2 cellular contexts compared by ENCODE assay signal in the genomic region with DNA sequence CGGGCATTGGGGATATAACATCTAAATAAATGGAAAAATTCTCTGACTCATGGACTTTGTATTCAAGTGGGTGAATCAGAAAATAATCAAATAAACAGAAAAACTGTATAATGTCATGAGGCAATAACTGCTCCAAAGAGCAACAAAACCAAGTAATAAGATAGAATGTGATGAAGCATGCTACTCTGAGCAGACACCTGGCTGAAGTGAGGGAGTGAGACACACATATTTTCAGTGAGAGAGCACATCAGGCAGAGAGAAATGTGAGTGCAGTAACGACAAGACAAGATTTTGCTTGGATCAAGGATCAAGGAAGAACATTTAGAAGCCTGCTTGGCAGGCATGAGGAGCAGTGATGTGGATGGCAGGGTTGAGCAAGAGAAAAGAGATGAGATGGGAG.
TF ChIP-seq lines count a peak whose summit lies in the region.

No MANE protein-coding gene starts in this region.

TF ChIP-seq in GM23338, 12 proteins besides CTCF, POLR2A, EP300 and RAD21 (continued from another document and continues in another):
- TF ChIP-seq, protein P1, sequence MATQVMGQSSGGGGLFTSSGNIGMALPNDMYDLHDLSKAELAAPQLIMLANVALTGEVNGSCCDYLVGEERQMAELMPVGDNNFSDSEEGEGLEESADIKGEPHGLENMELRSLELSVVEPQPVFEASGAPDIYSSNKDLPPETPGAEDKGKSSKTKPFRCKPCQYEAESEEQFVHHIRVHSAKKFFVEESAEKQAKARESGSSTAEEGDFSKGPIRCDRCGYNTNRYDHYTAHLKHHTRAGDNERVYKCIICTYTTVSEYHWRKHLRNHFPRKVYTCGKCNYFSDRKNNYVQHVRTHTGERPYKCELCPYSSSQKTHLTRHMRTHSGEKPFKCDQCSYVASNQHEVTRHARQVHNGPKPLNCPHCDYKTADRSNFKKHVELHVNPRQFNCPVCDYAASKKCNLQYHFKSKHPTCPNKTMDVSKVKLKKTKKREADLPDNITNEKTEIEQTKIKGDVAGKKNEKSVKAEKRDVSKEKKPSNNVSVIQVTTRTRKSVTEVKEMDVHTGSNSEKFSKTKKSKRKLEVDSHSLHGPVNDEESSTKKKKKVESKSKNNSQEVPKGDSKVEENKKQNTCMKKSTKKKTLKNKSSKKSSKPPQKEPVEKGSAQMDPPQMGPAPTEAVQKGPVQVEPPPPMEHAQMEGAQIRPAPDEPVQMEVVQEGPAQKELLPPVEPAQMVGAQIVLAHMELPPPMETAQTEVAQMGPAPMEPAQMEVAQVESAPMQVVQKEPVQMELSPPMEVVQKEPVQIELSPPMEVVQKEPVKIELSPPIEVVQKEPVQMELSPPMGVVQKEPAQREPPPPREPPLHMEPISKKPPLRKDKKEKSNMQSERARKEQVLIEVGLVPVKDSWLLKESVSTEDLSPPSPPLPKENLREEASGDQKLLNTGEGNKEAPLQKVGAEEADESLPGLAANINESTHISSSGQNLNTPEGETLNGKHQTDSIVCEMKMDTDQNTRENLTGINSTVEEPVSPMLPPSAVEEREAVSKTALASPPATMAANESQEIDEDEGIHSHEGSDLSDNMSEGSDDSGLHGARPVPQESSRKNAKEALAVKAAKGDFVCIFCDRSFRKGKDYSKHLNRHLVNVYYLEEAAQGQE (IDR thresholded peaks at IDR 0.05; ENCODE audit: unreplicated experiment) = no peak
- no peak for TF ChIP-seq JUNB (IDR thresholded peaks at IDR 0.05; ENCODE audit: unreplicated experiment)
- TF ChIP-seq, protein P2, sequence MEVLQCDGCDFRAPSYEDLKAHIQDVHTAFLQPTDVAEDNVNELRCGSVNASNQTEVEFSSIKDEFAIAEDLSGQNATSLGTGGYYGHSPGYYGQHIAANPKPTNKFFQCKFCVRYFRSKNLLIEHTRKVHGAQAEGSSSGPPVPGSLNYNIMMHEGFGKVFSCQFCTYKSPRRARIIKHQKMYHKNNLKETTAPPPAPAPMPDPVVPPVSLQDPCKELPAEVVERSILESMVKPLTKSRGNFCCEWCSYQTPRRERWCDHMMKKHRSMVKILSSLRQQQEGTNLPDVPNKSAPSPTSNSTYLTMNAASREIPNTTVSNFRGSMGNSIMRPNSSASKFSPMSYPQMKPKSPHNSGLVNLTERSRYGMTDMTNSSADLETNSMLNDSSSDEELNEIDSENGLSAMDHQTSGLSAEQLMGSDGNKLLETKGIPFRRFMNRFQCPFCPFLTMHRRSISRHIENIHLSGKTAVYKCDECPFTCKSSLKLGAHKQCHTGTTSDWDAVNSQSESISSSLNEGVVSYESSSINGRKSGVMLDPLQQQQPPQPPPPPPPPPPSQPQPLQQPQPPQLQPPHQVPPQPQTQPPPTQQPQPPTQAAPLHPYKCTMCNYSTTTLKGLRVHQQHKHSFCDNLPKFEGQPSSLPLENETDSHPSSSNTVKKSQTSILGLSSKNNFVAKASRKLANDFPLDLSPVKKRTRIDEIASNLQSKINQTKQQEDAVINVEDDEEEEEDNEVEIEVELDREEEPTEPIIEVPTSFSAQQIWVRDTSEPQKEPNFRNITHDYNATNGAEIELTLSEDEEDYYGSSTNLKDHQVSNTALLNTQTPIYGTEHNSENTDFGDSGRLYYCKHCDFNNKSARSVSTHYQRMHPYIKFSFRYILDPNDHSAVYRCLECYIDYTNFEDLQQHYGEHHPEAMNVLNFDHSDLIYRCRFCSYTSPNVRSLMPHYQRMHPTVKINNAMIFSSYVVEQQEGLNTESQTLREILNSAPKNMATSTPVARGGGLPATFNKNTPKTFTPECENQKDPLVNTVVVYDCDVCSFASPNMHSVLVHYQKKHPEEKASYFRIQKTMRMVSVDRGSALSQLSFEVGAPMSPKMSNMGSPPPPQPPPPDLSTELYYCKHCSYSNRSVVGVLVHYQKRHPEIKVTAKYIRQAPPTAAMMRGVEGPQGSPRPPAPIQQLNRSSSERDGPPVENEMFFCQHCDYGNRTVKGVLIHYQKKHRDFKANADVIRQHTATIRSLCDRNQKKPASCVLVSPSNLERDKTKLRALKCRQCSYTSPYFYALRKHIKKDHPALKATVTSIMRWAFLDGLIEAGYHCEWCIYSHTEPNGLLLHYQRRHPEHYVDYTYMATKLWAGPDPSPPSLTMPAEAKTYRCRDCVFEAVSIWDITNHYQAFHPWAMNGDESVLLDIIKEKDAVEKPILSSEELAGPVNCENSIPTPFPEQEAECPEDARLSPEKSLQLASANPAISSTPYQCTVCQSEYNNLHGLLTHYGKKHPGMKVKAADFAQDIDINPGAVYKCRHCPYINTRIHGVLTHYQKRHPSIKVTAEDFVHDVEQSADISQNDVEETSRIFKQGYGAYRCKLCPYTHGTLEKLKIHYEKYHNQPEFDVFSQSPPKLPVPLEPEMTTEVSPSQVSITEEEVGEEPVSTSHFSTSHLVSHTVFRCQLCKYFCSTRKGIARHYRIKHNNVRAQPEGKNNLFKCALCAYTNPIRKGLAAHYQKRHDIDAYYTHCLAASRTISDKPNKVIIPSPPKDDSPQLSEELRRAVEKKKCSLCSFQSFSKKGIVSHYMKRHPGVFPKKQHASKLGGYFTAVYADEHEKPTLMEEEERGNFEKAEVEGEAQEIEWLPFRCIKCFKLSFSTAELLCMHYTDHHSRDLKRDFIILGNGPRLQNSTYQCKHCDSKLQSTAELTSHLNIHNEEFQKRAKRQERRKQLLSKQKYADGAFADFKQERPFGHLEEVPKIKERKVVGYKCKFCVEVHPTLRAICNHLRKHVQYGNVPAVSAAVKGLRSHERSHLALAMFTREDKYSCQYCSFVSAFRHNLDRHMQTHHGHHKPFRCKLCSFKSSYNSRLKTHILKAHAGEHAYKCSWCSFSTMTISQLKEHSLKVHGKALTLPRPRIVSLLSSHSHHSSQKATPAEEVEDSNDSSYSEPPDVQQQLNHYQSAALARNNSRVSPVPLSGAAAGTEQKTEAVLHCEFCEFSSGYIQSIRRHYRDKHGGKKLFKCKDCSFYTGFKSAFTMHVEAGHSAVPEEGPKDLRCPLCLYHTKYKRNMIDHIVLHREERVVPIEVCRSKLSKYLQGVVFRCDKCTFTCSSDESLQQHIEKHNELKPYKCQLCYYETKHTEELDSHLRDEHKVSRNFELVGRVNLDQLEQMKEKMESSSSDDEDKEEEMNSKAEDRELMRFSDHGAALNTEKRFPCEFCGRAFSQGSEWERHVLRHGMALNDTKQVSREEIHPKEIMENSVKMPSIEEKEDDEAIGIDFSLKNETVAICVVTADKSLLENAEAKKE (CRISPR knock-in tag; IDR thresholded peaks at IDR 0.05) = no peak
- TF ChIP-seq CREB1 (CRISPR knock-in tag; IDR thresholded peaks at IDR 0.05; ENCODE audit: low read depth) = no peak
- no peak for TF ChIP-seq EZH2 (IDR thresholded peaks at IDR 0.05; ENCODE audit: low read depth, unreplicated experiment)
- TF ChIP-seq NANOG (IDR thresholded peaks at IDR 0.05; ENCODE audit: borderline replicate concordance) = no peak
- no peak for TF ChIP-seq EZH2phosphoT487 (IDR thresholded peaks at IDR 0.05; ENCODE audit: unreplicated experiment)
- TF ChIP-seq, protein P3, sequence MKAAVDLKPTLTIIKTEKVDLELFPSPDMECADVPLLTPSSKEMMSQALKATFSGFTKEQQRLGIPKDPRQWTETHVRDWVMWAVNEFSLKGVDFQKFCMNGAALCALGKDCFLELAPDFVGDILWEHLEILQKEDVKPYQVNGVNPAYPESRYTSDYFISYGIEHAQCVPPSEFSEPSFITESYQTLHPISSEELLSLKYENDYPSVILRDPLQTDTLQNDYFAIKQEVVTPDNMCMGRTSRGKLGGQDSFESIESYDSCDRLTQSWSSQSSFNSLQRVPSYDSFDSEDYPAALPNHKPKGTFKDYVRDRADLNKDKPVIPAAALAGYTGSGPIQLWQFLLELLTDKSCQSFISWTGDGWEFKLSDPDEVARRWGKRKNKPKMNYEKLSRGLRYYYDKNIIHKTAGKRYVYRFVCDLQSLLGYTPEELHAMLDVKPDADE (IDR thresholded peaks at IDR 0.05) = no peak
- TF ChIP-seq POLR2AphosphoS5 (IDR thresholded peaks at IDR 0.05; ENCODE audit: low read depth) = no peak
- no peak for TF ChIP-seq ZNF331 (CRISPR knock-in tag; IDR thresholded peaks at IDR 0.05; ENCODE audit: low read depth)

TF ChIP-seq in HEK293T, 16 proteins besides CTCF, POLR2A, EP300 and RAD21 (continued from another document):
- no peak for TF ChIP-seq NFRKB (IDR thresholded peaks at IDR 0.05)
